ENCODE assay signal across 18 cellular contexts in the genomic region with DNA sequence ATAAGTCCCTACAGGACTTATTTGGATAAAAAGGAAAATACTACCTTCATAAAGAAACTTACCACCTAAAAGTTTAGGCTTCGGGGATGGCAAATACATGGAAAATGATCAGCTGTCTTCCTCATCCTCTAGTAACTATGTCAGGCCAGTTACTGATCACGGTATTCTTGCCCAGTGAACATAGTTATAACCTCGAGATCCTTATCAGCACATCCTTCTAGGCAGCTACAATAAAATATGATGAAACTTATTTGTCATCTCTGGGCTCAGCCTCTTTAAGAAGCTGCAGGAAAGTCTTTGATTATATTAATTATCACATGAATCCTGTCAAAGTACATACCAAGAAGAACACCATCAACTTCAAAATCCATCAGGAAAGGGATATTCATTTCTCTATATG.
"Had no signal": no experiment of that assay in that cellular context is flagged by ENCODE, and none has a peak within 500 bp of the region (broad histone marks: within the 10 kb centered on the region; RNA-seq: fewer than 3 reads in every experiment).

No MANE protein-coding gene starts in this region.

- ATAC-seq: stimulated activated effector memory CD8-positive, alpha-beta T cell treated with anti-CD3 and anti-CD28 coated beads, Interleukin-12 subunit alpha, Interleukin-12 subunit beta, amount 100 ng/mL, for 72 hours had no signal

- H3K4me3 Mint-ChIP-seq: mesothelial cell of epicardium had no signal

- DNase-seq: activated CD4-positive, CD25-positive, alpha-beta regulatory T cell treated with anti-CD3 and anti-CD28 coated beads, Interleukin-2, amount 50 U/mL, for 72 hours; activated naive CD4-positive, alpha-beta T cell treated with Interleukin-2 at 50 U/mL for 16 hours; activated naive CD8-positive, alpha-beta T cell treated with anti-CD3 and anti-CD28 coated beads, Interleukin-2, amount 10 ng/mL, durations not matched to agents 7 days and 5 days; amygdala; dermis blood vessel endothelial cell; effector memory CD4-positive, alpha-beta T cell; occipital lobe; posterior cingulate gyrus; sigmoid colon; stimulated activated CD4-positive, alpha-beta T cell treated with anti-CD3 and anti-CD28 coated beads, Interleukin-4, amount 100 ng/mL, for 24 hours; stomach; trophoblast cell had no signal

- H3K36me3 ChIP-seq: cardiac muscle cell, sigmoid colon, stomach, vagina had no signal

- H3K27me3 ChIP-seq: sigmoid colon, stomach, vagina had no signal

- H3K9me3 ChIP-seq: stomach, vagina had no signal

- H3K9me3 Mint-ChIP-seq: stimulated activated effector memory CD8-positive, alpha-beta T cell treated with anti-CD3 and anti-CD28 coated beads, Interleukin-12 subunit alpha, Interleukin-12 subunit beta, amount 100 ng/mL, for 72 hours had no signal

- H3K4me1 Mint-ChIP-seq: mesothelial cell of epicardium had no signal

- H3K36me3 Mint-ChIP-seq: mesothelial cell of epicardium; stimulated activated effector memory CD8-positive, alpha-beta T cell treated with anti-CD3 and anti-CD28 coated beads, Interleukin-12 subunit alpha, Interleukin-12 subunit beta, amount 100 ng/mL, for 72 hours had no signal

- H3K27ac ChIP-seq: cardiac muscle cell, sigmoid colon, stomach, vagina had no signal

- FAIRE-seq: islet of Langerhans had no signal

- H3K27ac Mint-ChIP-seq: mesothelial cell of epicardium; stimulated activated effector memory CD8-positive, alpha-beta T cell treated with anti-CD3 and anti-CD28 coated beads, Interleukin-12 subunit alpha, Interleukin-12 subunit beta, amount 100 ng/mL, for 72 hours had no signal

- H3K4me1 ChIP-seq: sigmoid colon, stomach, vagina had no signal

- H3K4me3 ChIP-seq: cardiac muscle cell, lung, sigmoid colon, stomach, vagina had no signal

- H3K27me3 Mint-ChIP-seq: activated naive CD8-positive, alpha-beta T cell treated with anti-CD3 and anti-CD28 coated beads, Interleukin-2, amount 10 ng/mL, durations not matched to agents 7 days and 5 days had no signal
